Comparison of ENCODE assay signal across 1 cellular context in the genomic region with DNA sequence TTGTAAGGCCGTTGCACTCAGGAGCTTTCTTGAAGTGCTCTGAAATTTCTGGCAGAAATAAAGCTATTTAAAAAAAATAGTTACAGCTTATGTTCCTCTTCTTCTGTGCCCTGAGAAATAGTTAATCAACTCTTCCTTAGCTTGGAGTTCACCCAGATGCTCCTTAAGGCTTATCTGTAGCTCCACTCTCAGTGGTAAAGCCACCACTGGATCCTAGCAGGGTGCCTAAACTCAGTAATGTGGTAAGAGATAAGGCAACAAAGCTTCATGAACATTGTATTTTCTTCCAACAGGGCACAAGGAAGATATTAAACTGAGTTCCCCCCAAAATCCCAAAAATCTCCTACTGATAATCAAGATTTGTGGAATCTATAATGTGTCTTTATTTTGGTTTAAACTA.
TF ChIP-seq lines count a peak whose summit lies in the region.

No MANE protein-coding gene starts in this region.

TF ChIP-seq in K562, 482 proteins besides CTCF, POLR2A, EP300 and RAD21 (continued from another document):
- no peak for TF ChIP-seq IRF1 (CRISPR knock-in tag; IDR thresholded peaks at IDR 0.05; ENCODE audit: borderline replicate concordance)
- peak; percentile 41 for TF ChIP-seq CBFA2T3 (IDR thresholded peaks at IDR 0.05)
- no peak for TF ChIP-seq BCLAF1 (IDR thresholded peaks at IDR 0.05; ENCODE audit: borderline replicate concordance in 1 of 2, control insufficient read depth in 1 of 2, low read depth in 2 of 2, low read length in 1 of 2)
- no peak for TF ChIP-seq HNRNPH1 (optimal IDR thresholded peaks at IDR 0.05; ENCODE audit: low read depth, low read length)
